In the genomic region with DNA sequence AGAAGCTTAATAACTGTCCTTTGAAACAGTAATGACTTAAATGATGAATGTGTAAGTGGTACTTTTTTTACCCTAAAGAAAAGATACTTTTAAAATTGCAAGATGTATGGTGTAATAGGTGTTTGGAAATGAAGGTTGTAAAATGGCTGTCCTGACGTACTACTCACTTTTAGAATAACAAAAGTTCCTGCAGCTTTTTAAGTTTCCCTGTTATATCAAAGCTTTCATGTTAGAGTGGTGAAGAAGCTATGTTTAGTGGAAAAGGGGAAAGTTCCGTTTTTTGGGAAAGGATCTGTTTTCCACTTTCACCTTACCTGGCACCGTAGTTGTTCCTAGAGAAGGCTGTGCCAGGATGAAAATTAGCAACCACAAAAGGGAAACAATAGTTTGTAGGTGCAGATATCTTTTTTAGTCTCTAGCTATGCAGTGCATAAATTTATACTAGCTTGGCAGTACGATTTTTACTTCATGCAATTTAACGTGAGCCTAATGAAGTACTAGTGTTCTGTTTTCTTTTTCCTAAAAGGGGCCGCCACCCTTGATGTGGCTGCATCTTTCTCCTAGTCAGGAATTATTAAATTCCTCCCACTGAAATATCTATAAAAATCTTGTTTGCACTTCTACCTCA, we compare ENCODE assay signal across 8 cellular contexts. TPM values are rescaled to one million over a fixed set of nuclear protein-coding genes. Genes with fewer than 3 reads are reported as not detected.
A peak's percentile ranks its signal among the peaks of the same experiment; 100 is the strongest.
DNase-seq lines count a peak whose midpoint lies in the region; ATAC-seq and TF ChIP-seq lines count a peak whose summit lies in the region.

No MANE protein-coding gene starts in this region.

- peak overlapping the region; percentile 70 for H3K4me3 ChIP-seq in parathyroid adenoma (ENCODE audit: low read depth, low read length)

- TF ChIP-seq CTCF in endothelial cell (IDR thresholded peaks at IDR 0.05; ENCODE audit: unreplicated experiment) = no peak
- TF ChIP-seq CTCF in parathyroid adenoma (IDR thresholded peaks at IDR 0.05) = no peak

- H3K27me3 ChIP-seq in parathyroid adenoma (ENCODE audit: control insufficient read depth, insufficient read depth, low read length) = no peaks in the 10 kb centered on the region

- no peaks in the 10 kb centered on the region for H3K36me3 ChIP-seq in ES-I3 (ENCODE audit: insufficient read depth, low read length)
- H3K36me3 ChIP-seq in parathyroid adenoma (ENCODE audit: control insufficient read depth, insufficient read depth, low read length) = no peaks in the 10 kb centered on the region

- H3K4me2 ChIP-seq in parathyroid adenoma (ENCODE audit: low read length) = peak overlapping the region; percentile 76

- peaks cover 38% of the 10 kb centered on the region for H3K79me2 ChIP-seq in parathyroid adenoma

- H3K4me3 Mint-ChIP-seq in endothelial cell (ENCODE audit: unreplicated experiment) = peak overlapping the region; percentile 100

- H3K27me3 Mint-ChIP-seq in endothelial cell (ENCODE audit: unreplicated experiment) = peaks cover 5% of the 10 kb centered on the region

- H3K27ac ChIP-seq in parathyroid adenoma = peak overlapping the region; percentile 98

- H3K9me3 Mint-ChIP-seq in endothelial cell (ENCODE audit: unreplicated experiment) = no peaks in the 10 kb centered on the region

- peak; percentile 20 for DNase-seq in OCI-M1 (lab: John Stamatoyannopoulos, UW)
- no peak for DNase-seq in endothelial cell (ENCODE audit: low spot score)
- no peak for DNase-seq in NCI-H226
- no peak for DNase-seq in activated effector memory CD4-positive, alpha-beta T cell treated with anti-CD3 and anti-CD28 coated beads, Interleukin-2, amount 50 U/mL, for 16 hours
- DNase-seq in erythroblast (lab: John Stamatoyannopoulos, UW) = no peak

- H3K27ac Mint-ChIP-seq in endothelial cell (ENCODE audit: unreplicated experiment) = peak overlapping the region; percentile 98

- no peaks in the 10 kb centered on the region for H3K9me3 ChIP-seq in ES-I3 (ENCODE audit: control insufficient read depth, insufficient read depth, low read length)
- H3K9me3 ChIP-seq in parathyroid adenoma (ENCODE audit: control insufficient read depth, low read length) = no peaks in the 10 kb centered on the region

- peak overlapping the region; percentile 98 for H2AFZ ChIP-seq in parathyroid adenoma

- ATAC-seq in GM21825 (IDR thresholded peaks at IDR 0.05; ENCODE audit: unreplicated experiment) = no peak

- no peak for TF ChIP-seq POLR2A in erythroblast (IDR thresholded peaks at IDR 0.05; ENCODE audit: low read length)

- peaks cover 3% of the 10 kb centered on the region for H3K36me3 Mint-ChIP-seq in endothelial cell (ENCODE audit: low read depth, unreplicated experiment)

- peak overlapping the region; percentile 98 for H3K9ac ChIP-seq in ES-I3 (ENCODE audit: low read depth, low read length)
- no peak overlapping the region for H3K9ac ChIP-seq in parathyroid adenoma

- peaks cover 24% of the 10 kb centered on the region for H3K4me1 Mint-ChIP-seq in endothelial cell (ENCODE audit: unreplicated experiment)

- H3K4me1 ChIP-seq in ES-I3 (ENCODE audit: insufficient read depth, low read length) (peaks cover 9% of the 10 kb centered on the region; the same call in 1 of the 2 replicates), parathyroid adenoma (peaks cover 12% of the 10 kb centered on the region)

RNA-seq across cellular contexts. Expression of gene TNPO1, which starts 1.3 kb away (rescaled TPM):
- total RNA-seq in endothelial cell (ENCODE audit: unreplicated experiment) = 149 TPM
